14 cellular contexts compared by ENCODE assay signal in the genomic region with DNA sequence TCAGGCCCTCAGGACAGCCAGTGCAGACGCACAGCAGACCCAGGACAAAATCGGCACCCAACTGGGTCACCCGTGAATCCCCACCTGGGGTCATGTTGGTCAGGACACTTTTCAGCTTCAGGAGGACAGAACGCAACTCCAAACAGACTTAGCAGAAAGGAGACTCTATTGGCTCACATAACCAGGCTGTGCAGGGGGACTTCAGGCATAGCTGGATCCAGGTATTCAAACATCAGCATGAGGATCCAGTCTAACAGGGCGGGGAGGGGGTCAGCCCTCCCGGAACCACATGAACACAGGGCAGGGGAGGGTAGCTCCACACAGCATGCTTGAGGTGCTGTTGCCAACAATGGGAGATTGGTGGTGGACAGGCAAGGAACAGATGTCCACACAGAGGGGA. TPM values are rescaled to one million over a fixed set of nuclear protein-coding genes. Genes with fewer than 3 reads are reported as not detected.
DNase-seq lines count a peak whose midpoint lies in the region; ATAC-seq, FAIRE-seq and TF ChIP-seq lines count a peak whose summit lies in the region.
"Had no signal": no experiment of that assay in that cellular context is flagged by ENCODE, and none has a peak within 500 bp of the region (broad histone marks: within the 10 kb centered on the region; RNA-seq: fewer than 3 reads in every experiment).

No MANE protein-coding gene starts in this region.

- no peaks in the 10 kb centered on the region for H3K36me3 ChIP-seq in HepG2 (replicated peaks in 1 of 2; ENCODE audit: control insufficient read depth in 1 of 2, insufficient read depth in 2 of 2, low read length in 2 of 2)
- no peaks in the 10 kb centered on the region for H3K36me3 ChIP-seq in right lobe of liver
- H3K36me3 ChIP-seq in iPS-15b (ENCODE audit: control insufficient read depth, insufficient read depth, low read length), result no peaks in the 10 kb centered on the region
- H3K36me3 ChIP-seq in neural progenitor cell, result no peaks in the 10 kb centered on the region
- H3K36me3 ChIP-seq in PC-9 (ENCODE audit: low read depth), result no peaks in the 10 kb centered on the region
- H3K36me3 ChIP-seq in upper lobe of left lung, result no peaks in the 10 kb centered on the region

- no peak overlapping the region for H2AFZ ChIP-seq in HepG2 (ENCODE audit: low read length)
- H2AFZ ChIP-seq in neural progenitor cell (replicated peaks), result no peak overlapping the region
- H2AFZ ChIP-seq in PC-9, result no peak overlapping the region

- H3K9ac ChIP-seq in HepG2 (ENCODE audit: insufficient read depth, low read depth, low read length), result no peak overlapping the region
- peak overlapping the region; percentile 37 for H3K9ac ChIP-seq in iPS-15b (ENCODE audit: low read depth, low read length)
- H3K9ac ChIP-seq in neural progenitor cell, result no peak overlapping the region

- no peak overlapping the region for H3K4me3 ChIP-seq in HepG2 (replicated peaks in 1 of 3; ENCODE audit: insufficient read depth in 1 of 3, low read depth in 2 of 3, low read length in 3 of 3)
- no peak overlapping the region for H3K4me3 ChIP-seq in right lobe of liver
- no peak overlapping the region for H3K4me3 ChIP-seq in iPS-15b (ENCODE audit: low read depth, low read length)
- H3K4me3 ChIP-seq in neural progenitor cell, result no peak overlapping the region
- no peak overlapping the region for H3K4me3 ChIP-seq in PC-9
- no peak overlapping the region for H3K4me3 ChIP-seq in upper lobe of left lung
- H3K4me3 ChIP-seq: GM12878 had no signal

- DNase-seq in HepG2 (ENCODE audit: low spot score) (no peak), right lobe of liver (no peak), neural progenitor cell (ENCODE audit: low spot score) (no peak), AG08396 (ENCODE audit: low spot score) (no peak), PC-9 (no peak), upper lobe of left lung (no peak)
- DNase-seq: CD4-positive, alpha-beta memory T cell; DMS79; H7 had no signal

- ATAC-seq in HepG2 (no peak), right lobe of liver (no peak), upper lobe of left lung (ENCODE audit: low FRiP score in 2 of 2) (no peak)
- ATAC-seq: GM12878 had no signal

- no peak overlapping the region for H3K4me3 Mint-ChIP-seq in neural progenitor cell
- H3K4me3 Mint-ChIP-seq: CD4-positive, alpha-beta memory T cell had no signal

- FAIRE-seq in HepG2 (lab: Jason Lieb, UNC), result no peak
- FAIRE-seq: GM12878, GM18507 had no signal

- WGBS in HepG2 (ENCODE audit: low lambda C conversion rate), result 4% methylated on average over 6 of the region's 6 CpGs
- WGBS in right lobe of liver (ENCODE audit: insufficient coverage, low coverage, low lambda C conversion rate, missing lambda C conversion rate), result 52% methylated on average over 3 of the region's 6 CpGs
- 80 to 85% methylated on average over 2 to 6 of the region's 6 CpGs for WGBS in upper lobe of left lung, 2 donors

- peaks cover 9% of the 10 kb centered on the region for H3K27me3 Mint-ChIP-seq in neural progenitor cell (ENCODE audit: insufficient read depth, low read depth)

- peaks cover 19% of the 10 kb centered on the region for H3K4me1 Mint-ChIP-seq in neural progenitor cell

- H4K20me1 ChIP-seq in HepG2 (ENCODE audit: insufficient read depth, low read length), result peaks cover 4% of the 10 kb centered on the region; the same call in 1 of the 2 replicates
- H4K20me1 ChIP-seq in neural progenitor cell (ENCODE audit: low read depth), result no peaks in the 10 kb centered on the region
- no peaks in the 10 kb centered on the region for H4K20me1 ChIP-seq in PC-9 (ENCODE audit: insufficient read depth)

- H3K27ac Mint-ChIP-seq in neural progenitor cell, result peak overlapping the region; percentile 75

- H3K9me2 ChIP-seq in PC-9 (ENCODE audit: insufficient read depth), result no peaks in the 10 kb centered on the region

- H3K27ac ChIP-seq in HepG2 (ENCODE audit: extremely low read length, insufficient read depth, low read length), result no peak overlapping the region
- H3K27ac ChIP-seq in right lobe of liver, result no peak overlapping the region
- H3K27ac ChIP-seq in neural progenitor cell, result no peak overlapping the region
- H3K27ac ChIP-seq in PC-9, result no peak overlapping the region
- no peak overlapping the region for H3K27ac ChIP-seq in upper lobe of left lung
- H3K27ac ChIP-seq: 22Rv1, C4-2B had no signal

- no peak for TF ChIP-seq EP300 in HepG2 (IDR thresholded peaks at IDR 0.05; ENCODE audit: low read depth in 2 of 2, low read length in 2 of 2)
- TF ChIP-seq EP300 in HepG2 (CRISPR knock-in tag; IDR thresholded peaks at IDR 0.05; ENCODE audit: borderline replicate concordance), result no peak
- no peak for TF ChIP-seq EP300 in upper lobe of left lung (IDR thresholded peaks at IDR 0.05)

- H3K36me3 Mint-ChIP-seq in neural progenitor cell, result no peaks in the 10 kb centered on the region
- H3K36me3 Mint-ChIP-seq: CD4-positive, alpha-beta memory T cell had no signal

- H3K4me2 ChIP-seq in HepG2 (ENCODE audit: low read depth, low read length) (no peak overlapping the region), neural progenitor cell (no peak overlapping the region), PC-9 (no peak overlapping the region)

- H3K4me1 ChIP-seq in HepG2 (ENCODE audit: insufficient read depth, low read length) (no peaks in the 10 kb centered on the region), right lobe of liver (no peaks in the 10 kb centered on the region), iPS-15b (ENCODE audit: control insufficient read depth, insufficient read depth, low read length) (no peaks in the 10 kb centered on the region), neural progenitor cell (no peaks in the 10 kb centered on the region), PC-9 (replicated peaks; ENCODE audit: insufficient read depth) (no peaks in the 10 kb centered on the region), upper lobe of left lung (peaks cover 0 to 3% (median 0%) of the 10 kb centered on the region in 4 donors)

- TF ChIP-seq CTCF in HepG2 (CRISPR knock-in tag; IDR thresholded peaks at IDR 0.05) (no peak), right lobe of liver (IDR thresholded peaks at IDR 0.05) (no peak), neural progenitor cell (IDR thresholded peaks at IDR 0.05) (no peak), PC-9 (conservative IDR thresholded peaks at IDR 0.05) (no peak), upper lobe of left lung (IDR thresholded peaks at IDR 0.05) (no peak)

- POLR2A ChIA-PET in HepG2 (lab: Yijun Ruan, JAX), result no interaction called here
- POLR2A ChIA-PET in PC-9 (lab: Charles Lee; ENCODE audit: unreplicated experiment), result no interaction called here

- no peak for TF ChIP-seq POLR2A in HepG2 (IDR thresholded peaks at IDR 0.05; ENCODE audit: insufficient read depth in 1 of 2, low read depth in 2 of 2, low read length in 2 of 2)
- TF ChIP-seq POLR2A in right lobe of liver (IDR thresholded peaks at IDR 0.05), result no peak
- TF ChIP-seq POLR2A in upper lobe of left lung (IDR thresholded peaks at IDR 0.05), result no peak

- H3K79me2 ChIP-seq in HepG2 (ENCODE audit: insufficient read depth, low read length) (no peaks in the 10 kb centered on the region), neural progenitor cell (ENCODE audit: low read depth) (no peaks in the 10 kb centered on the region), PC-9 (ENCODE audit: low read depth) (no peaks in the 10 kb centered on the region)

- intact Hi-C loops in HepG2 (cut with micrococcal nuclease; ENCODE audit: unreplicated experiment) (no loop called here), right lobe of liver (cut with DNase I) (no loop called here), PC-9 (cut with micrococcal nuclease; ENCODE audit: unreplicated experiment) (no loop called here)

- H3K27me3 ChIP-seq in HepG2 (ENCODE audit: control insufficient read depth in 1 of 2, insufficient read depth in 2 of 2, low read length in 2 of 2) (peaks cover 15 to 66% of the 10 kb centered on the region in 2 experiments), right lobe of liver (no peaks in the 10 kb centered on the region), iPS-15b (ENCODE audit: control insufficient read depth, insufficient read depth, low read length) (no peaks in the 10 kb centered on the region), neural progenitor cell (no peaks in the 10 kb centered on the region), PC-9 (ENCODE audit: insufficient read depth, low read depth) (no peaks in the 10 kb centered on the region), upper lobe of left lung (no peaks in the 10 kb centered on the region)

- no peaks in the 10 kb centered on the region for H3K9me3 Mint-ChIP-seq in neural progenitor cell
- H3K9me3 Mint-ChIP-seq: CD4-positive, alpha-beta memory T cell had no signal

- TF ChIP-seq RAD21 in HepG2 (CRISPR knock-in tag; IDR thresholded peaks at IDR 0.05), result no peak

- no TSS peak for BruUV-seq in HepG2 (replicated peaks; lab: Mats Ljungman, UMichigan)
- BruUV-seq in PC-9 (replicated peaks; lab: Mats Ljungman, UMichigan), result no TSS peak

- CTCF ChIA-PET in HepG2 (lab: Yijun Ruan, JAX; ENCODE audit: low intra/inter-chr PET ratio, low total read pairs) (no interaction called here), PC-9 (lab: Charles Lee) (no interaction called here)

- H3F3A ChIP-seq in neural progenitor cell (ENCODE audit: low read depth) (no peaks in the 10 kb centered on the region), PC-9 (ENCODE audit: insufficient read depth, low read depth) (no peaks in the 10 kb centered on the region)

- in situ Hi-C loops in HepG2 (cut with HindIII; ENCODE audit: extremely low pct_ligation_motif_present, low pct_unique_long_range_greater_than_20kb), result no loop called here

- no peaks in the 10 kb centered on the region for H3K9me3 ChIP-seq in HepG2 (ENCODE audit: low read length)
- no peaks in the 10 kb centered on the region for H3K9me3 ChIP-seq in right lobe of liver
- H3K9me3 ChIP-seq in iPS-15b (ENCODE audit: control insufficient read depth, insufficient read depth, low read length), result no peaks in the 10 kb centered on the region
- H3K9me3 ChIP-seq in neural progenitor cell (ENCODE audit: low read depth), result no peaks in the 10 kb centered on the region
- no peaks in the 10 kb centered on the region for H3K9me3 ChIP-seq in PC-9 (ENCODE audit: insufficient read depth, low read depth)
- H3K9me3 ChIP-seq in upper lobe of left lung, result no peaks in the 10 kb centered on the region

RNA-seq across cellular contexts. Expression of a gene that starts 22.0 kb away (rescaled TPM):
- total RNA-seq in HepG2 (2016; rRNA removed; fragmentation: Illumina TruSeq; extraction: Trizol) (not detected in 2 replicates), right lobe of liver (1 to 10 TPM in 2 of 6 experiments, under 1 TPM in 4; 0.22 to 1.3 (median 0.37) TPM), neural progenitor cell (ENCODE audit: low replicate concordance) (0.02 and 0.03 TPM in 2 replicates), PC-9 (2021) (9.8 and 16.1 TPM in 2 replicates), upper lobe of left lung (1 to 10 TPM in 5 of 6 donors, under 1 TPM in 1; 0.98 to 4.2 (median 2.4) TPM)
- not detected in 2 replicates for total RNA-seq in HepG2 (2016; cell fraction: cytosol; rRNA removed; fragmentation: Illumina TruSeq; extraction: Trizol; ENCODE audit: low read depth)
- total RNA-seq in HepG2 (2016; cell fraction: insoluble cytoplasmic fraction; rRNA removed; fragmentation: Illumina TruSeq; extraction: Trizol), result not detected in 2 replicates
- total RNA-seq in HepG2 (2016; cell fraction: membrane; rRNA removed; fragmentation: Illumina TruSeq; extraction: Trizol), result not detected in 2 replicates
- total RNA-seq in HepG2 (2016; cell fraction: nucleus; rRNA removed; fragmentation: Illumina TruSeq; extraction: Trizol), result not detected in 2 replicates
- not detected in 2 replicates for polyA plus RNA-seq in HepG2 (2011; rRNA removed)
- not detected in 2 replicates for polyA plus RNA-seq in HepG2 (2011; cell fraction: cytosol; rRNA removed)
- polyA plus RNA-seq in HepG2 (2011; cell fraction: nucleus; rRNA removed), result 0.02 TPM in 1 of 2 replicates, not detected in the other
- not detected in 2 replicates for polyA plus RNA-seq in HepG2 (2012)
- not detected in 2 replicates for polyA plus RNA-seq in HepG2 (2016; cell fraction: cytosol; fragmentation: Illumina TruSeq; extraction: Trizol; ENCODE audit: low read depth)
- polyA plus RNA-seq in HepG2 (2016; cell fraction: insoluble cytoplasmic fraction; fragmentation: Illumina TruSeq; extraction: Trizol; ENCODE audit: low read depth), result not detected in 2 replicates
- polyA plus RNA-seq in HepG2 (2016; cell fraction: membrane; fragmentation: Illumina TruSeq; extraction: Trizol; ENCODE audit: low read depth), result not detected in 2 replicates
- not detected in 2 replicates for polyA plus RNA-seq in HepG2 (2016; cell fraction: nucleus; fragmentation: Illumina TruSeq; extraction: Trizol; ENCODE audit: insufficient read depth, low read depth)
- not detected in 2 replicates for polyA minus RNA-seq in HepG2 (2011; rRNA and poly(A)+ RNA removed; ENCODE audit: low replicate concordance)
- polyA minus RNA-seq in HepG2 (2011; cell fraction: cytosol; rRNA and poly(A)+ RNA removed), result not detected in 2 replicates
- polyA minus RNA-seq in HepG2 (2011; cell fraction: nucleus; rRNA and poly(A)+ RNA removed), result not detected in 2 replicates

RNA-seq across cellular contexts. Expression of a gene that starts 48.3 kb away (rescaled TPM):
- total RNA-seq in HepG2 (2016; rRNA removed; fragmentation: Illumina TruSeq; extraction: Trizol), result 3.4 and 3.8 TPM in 2 replicates
- total RNA-seq in HepG2 (2016; cell fraction: cytosol; rRNA removed; fragmentation: Illumina TruSeq; extraction: Trizol; ENCODE audit: low read depth), result 0.81 and 2.1 TPM in 2 replicates
- 3.4 and 3.9 TPM in 2 replicates for total RNA-seq in HepG2 (2016; cell fraction: insoluble cytoplasmic fraction; rRNA removed; fragmentation: Illumina TruSeq; extraction: Trizol)
- total RNA-seq in HepG2 (2016; cell fraction: membrane; rRNA removed; fragmentation: Illumina TruSeq; extraction: Trizol), result 3.4 and 4.3 TPM in 2 replicates
- 3.4 and 6.6 TPM in 2 replicates for total RNA-seq in HepG2 (2016; cell fraction: nucleus; rRNA removed; fragmentation: Illumina TruSeq; extraction: Trizol)
- polyA plus RNA-seq in HepG2 (2011; rRNA removed), result 1.3 and 1.7 TPM in 2 replicates
- 0.79 and 1.3 TPM in 2 replicates for polyA plus RNA-seq in HepG2 (2011; cell fraction: cytosol; rRNA removed)
- 7.1 and 7.6 TPM in 2 replicates for polyA plus RNA-seq in HepG2 (2011; cell fraction: nucleus; rRNA removed)
- polyA plus RNA-seq in HepG2 (2012), result 7.2 and 7.6 TPM in 2 replicates
- polyA plus RNA-seq in HepG2 (2016; cell fraction: cytosol; fragmentation: Illumina TruSeq; extraction: Trizol; ENCODE audit: low read depth), result 1.2 TPM in 2 replicates
- polyA plus RNA-seq in HepG2 (2016; cell fraction: insoluble cytoplasmic fraction; fragmentation: Illumina TruSeq; extraction: Trizol; ENCODE audit: low read depth), result 3.7 and 8.7 TPM in 2 replicates
- polyA plus RNA-seq in HepG2 (2016; cell fraction: membrane; fragmentation: Illumina TruSeq; extraction: Trizol; ENCODE audit: low read depth), result 2.7 and 4.8 TPM in 2 replicates
- 14.0 and 14.3 TPM in 2 replicates for polyA plus RNA-seq in HepG2 (2016; cell fraction: nucleus; fragmentation: Illumina TruSeq; extraction: Trizol; ENCODE audit: insufficient read depth, low read depth)
- 0.98 and 4.2 TPM in 2 replicates for polyA minus RNA-seq in HepG2 (2011; rRNA and poly(A)+ RNA removed; ENCODE audit: low replicate concordance)
- 2.7 and 6.6 TPM in 2 replicates for polyA minus RNA-seq in HepG2 (2011; cell fraction: cytosol; rRNA and poly(A)+ RNA removed)
- polyA minus RNA-seq in HepG2 (2011; cell fraction: nucleus; rRNA and poly(A)+ RNA removed), result 5.0 and 7.5 TPM in 2 replicates
- total RNA-seq in right lobe of liver, result 10 to 100 TPM in 2 of 6 experiments, 1 to 10 TPM in 4; 3.8 to 15.5 (median 8.3) TPM
- total RNA-seq in neural progenitor cell (ENCODE audit: low replicate concordance), result 0.36 and 0.96 TPM in 2 replicates
- total RNA-seq in PC-9 (2021), result 19.7 and 20.0 TPM in 2 replicates
- 1 to 10 TPM; 1.0 to 8.4 (median 3.3) TPM for total RNA-seq in upper lobe of left lung
